In the genomic region with DNA sequence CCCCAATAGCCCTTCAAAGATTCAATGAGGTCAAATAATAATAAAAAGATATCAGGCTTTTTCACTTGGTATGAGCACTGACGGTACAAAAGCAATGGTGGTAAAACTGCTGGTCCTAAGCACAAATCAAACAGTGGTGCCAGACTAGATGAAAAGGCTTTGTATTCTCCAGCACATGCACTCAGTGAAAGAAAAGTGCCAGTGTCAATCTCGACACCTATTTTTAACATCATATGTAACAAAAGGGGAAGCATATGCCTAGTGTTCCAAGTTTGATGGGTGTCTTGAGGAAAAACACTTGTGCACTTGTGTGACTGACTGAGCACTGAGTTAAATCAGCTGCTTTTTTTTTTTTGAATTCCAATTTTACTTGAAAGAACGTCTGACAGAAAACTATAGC, we compare ENCODE assay signal across 21 cellular contexts. TPM values are rescaled to one million over a fixed set of nuclear protein-coding genes. Genes with fewer than 3 reads are reported as not detected.
"Had no signal": no experiment of that assay in that cellular context is flagged by ENCODE, and none has a peak within 500 bp of the region (broad histone marks: within the 10 kb centered on the region; RNA-seq: fewer than 3 reads in every experiment).

No MANE protein-coding gene starts in this region.

- H3K9me3 ChIP-seq: left lung, right lobe of liver, spleen, testis, tibial nerve, upper lobe of right lung, vagina had no signal

- H3K4me1 ChIP-seq: left lung, right lobe of liver, spleen, testis, tibial nerve, upper lobe of right lung, vagina had no signal

- DNase-seq: effector memory CD4-positive, alpha-beta T cell; immature natural killer cell; left lung; mesendoderm; naive thymus-derived CD8-positive, alpha-beta T cell; right lobe of liver; spleen; stimulated activated CD4-positive, alpha-beta T cell treated with anti-CD3 and anti-CD28 coated beads, Interleukin-15, amount 100 ng/mL, for 24 hours; stimulated activated CD4-positive, alpha-beta T cell treated with anti-CD3 and anti-CD28 coated beads, Interleukin-1b, Interleukin-23, amount 100 ng/mL, for 48 hours; stimulated activated CD4-positive, alpha-beta T cell treated with anti-CD3 and anti-CD28 coated beads, Interleukin-4, amount 100 ng/mL, for 24 hours; testis; upper lobe of right lung had no signal

- H3K27ac ChIP-seq: left lung, right lobe of liver, spleen, testis, tibial nerve, upper lobe of right lung, vagina had no signal

- H3K4me3 ChIP-seq: left lung, lung, right lobe of liver, spleen, testis, tibial nerve, upper lobe of right lung, vagina had no signal

- H3K27me3 ChIP-seq: left lung, right lobe of liver, spleen, testis, tibial nerve, upper lobe of right lung, vagina had no signal

- ATAC-seq: esophagus mucosa; left lung; naive thymus-derived CD8-positive, alpha-beta T cell; right lobe of liver; stimulated activated memory B cell treated with anti-CD40 and anti-IgM and Interleukin-4, amounts not matched to agents 10 μg/mL and 1 μg/mL and 100 μg/mL, for 72 hours; upper lobe of right lung had no signal

RNA-seq across cellular contexts. Expression of gene ARG1, which starts 27.7 kb away (rescaled TPM):
- total RNA-seq: esophagus mucosa; fibroblast of lung; mononuclear cell; naive thymus-derived CD8-positive, alpha-beta T cell; neural crest cell; osteocyte; testis; tibial nerve; vagina had no signal

RNA-seq across cellular contexts. Expression of gene ENPP3, which starts 36.4 kb away (rescaled TPM):
- total RNA-seq: osteocyte had no signal
